ENCODE assay signal across 9 cellular contexts in the genomic region with DNA sequence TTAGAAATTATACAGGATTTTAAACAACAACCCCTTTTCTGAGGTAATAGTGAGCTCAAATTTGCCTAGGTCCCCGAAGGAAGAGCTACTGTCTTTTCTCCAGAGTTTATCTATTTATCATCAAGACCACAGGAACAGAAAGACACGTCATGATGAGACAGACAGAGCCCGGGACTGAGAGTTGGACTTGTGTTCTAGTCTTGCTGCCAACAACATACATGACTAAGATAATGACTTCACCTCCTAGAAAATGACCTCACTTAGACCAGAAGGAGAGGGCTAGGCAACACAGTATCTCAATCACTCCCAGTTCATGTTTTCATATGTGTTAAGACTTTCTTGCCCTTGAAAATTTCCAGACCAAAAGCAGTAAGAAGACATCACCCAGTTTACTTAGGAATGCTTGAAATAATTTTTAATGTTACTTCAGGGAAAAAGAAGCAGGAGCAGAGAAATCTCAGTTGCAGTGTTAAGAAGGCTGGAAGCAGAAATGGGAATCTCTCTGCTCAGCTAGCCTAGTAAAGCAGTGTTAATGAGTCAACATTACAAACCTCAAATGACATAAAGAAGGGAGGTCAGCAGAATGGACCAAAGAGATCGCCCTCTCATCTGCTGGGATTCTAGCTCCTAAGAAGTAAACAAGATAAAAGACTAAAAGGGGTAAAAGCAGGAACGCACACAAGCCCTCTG. TPM values are rescaled to one million over a fixed set of nuclear protein-coding genes. Genes with fewer than 3 reads are reported as not detected.
A peak's percentile ranks its signal among the peaks of the same experiment; 100 is the strongest.
DNase-seq lines count a peak whose midpoint lies in the region; ATAC-seq and TF ChIP-seq lines count a peak whose summit lies in the region.
"Had no signal": no experiment of that assay in that cellular context is flagged by ENCODE, and none has a peak within 500 bp of the region (broad histone marks: within the 10 kb centered on the region; RNA-seq: fewer than 3 reads in every experiment).

No MANE protein-coding gene starts in this region.

- H3K27me3 ChIP-seq in MG63, result no peaks in the 10 kb centered on the region
- no peaks in the 10 kb centered on the region for H3K27me3 ChIP-seq in H7 (ENCODE audit: control insufficient read depth, insufficient read depth, low read length)

- TF ChIP-seq CTCF in AG09309 (IDR thresholded peaks at IDR 0.05; ENCODE audit: control insufficient read depth, insufficient read depth, low read depth, low read length, missing control alignments) (no peak), coronary artery (IDR thresholded peaks at IDR 0.05) (no peak)

- H3K9me3 ChIP-seq in MG63, result no peaks in the 10 kb centered on the region

- H3K4me3 ChIP-seq in AG09309 (ENCODE audit: control insufficient read depth, low read depth, low read length) (no peak overlapping the region), MG63 (no peak overlapping the region), coronary artery (peak overlapping the region; percentile 31), H7 (ENCODE audit: insufficient read depth, low read depth, low read length) (no peak overlapping the region)

- no peaks in the 10 kb centered on the region for H3K9me3 Mint-ChIP-seq in stimulated activated naive B cell treated with anti-CD40 and anti-IgM and Interleukin-4, amounts not matched to agents 10 μg/mL and 1 μg/mL and 100 μg/mL, for 72 hours
- H3K9me3 Mint-ChIP-seq: activated B cell treated with CpG ODN at 0.5 μM for 24 hours had no signal

- no peak overlapping the region for H3K4me3 Mint-ChIP-seq in stimulated activated naive B cell treated with anti-CD40 and anti-IgM and Interleukin-4, amounts not matched to agents 10 μg/mL and 1 μg/mL and 100 μg/mL, for 72 hours
- H3K4me3 Mint-ChIP-seq: activated B cell treated with CpG ODN at 0.5 μM for 24 hours had no signal

- no peak for ATAC-seq in stimulated activated naive B cell treated with anti-CD40 and anti-IgM and Interleukin-4, amounts not matched to agents 10 μg/mL and 1 μg/mL and 100 μg/mL, for 72 hours (replicated peaks)
- ATAC-seq in GM19035 (IDR thresholded peaks at IDR 0.05; ENCODE audit: unreplicated experiment), result no peak

- H3K4me1 Mint-ChIP-seq in stimulated activated naive B cell treated with anti-CD40 and anti-IgM and Interleukin-4, amounts not matched to agents 10 μg/mL and 1 μg/mL and 100 μg/mL, for 72 hours, result no peaks in the 10 kb centered on the region
- H3K4me1 Mint-ChIP-seq: activated B cell treated with CpG ODN at 0.5 μM for 24 hours had no signal

- H3K36me3 ChIP-seq in MG63, result no peaks in the 10 kb centered on the region
- no peaks in the 10 kb centered on the region for H3K36me3 ChIP-seq in H7 (replicated peaks; ENCODE audit: control insufficient read depth, insufficient read depth, low read length)

- peak overlapping the region; percentile 73 to 89 for H3K27ac ChIP-seq in coronary artery

- no peaks in the 10 kb centered on the region for H3K36me3 Mint-ChIP-seq in stimulated activated naive B cell treated with anti-CD40 and anti-IgM and Interleukin-4, amounts not matched to agents 10 μg/mL and 1 μg/mL and 100 μg/mL, for 72 hours

- no peak overlapping the region for H3K27ac Mint-ChIP-seq in stimulated activated naive B cell treated with anti-CD40 and anti-IgM and Interleukin-4, amounts not matched to agents 10 μg/mL and 1 μg/mL and 100 μg/mL, for 72 hours
- H3K27ac Mint-ChIP-seq: activated B cell treated with CpG ODN at 0.5 μM for 24 hours had no signal

- no peaks in the 10 kb centered on the region for H3K27me3 Mint-ChIP-seq in stimulated activated naive B cell treated with anti-CD40 and anti-IgM and Interleukin-4, amounts not matched to agents 10 μg/mL and 1 μg/mL and 100 μg/mL, for 72 hours
- H3K27me3 Mint-ChIP-seq: activated B cell treated with CpG ODN at 0.5 μM for 24 hours had no signal

- peak; percentile 89 for DNase-seq in AG09309 (ENCODE audit: low read depth)
- peak; percentile 61 for DNase-seq in MG63
- no peak for DNase-seq in coronary artery (ENCODE audit: low spot score)
- peak; percentile 78 for DNase-seq in myocyte (ENCODE audit: low read depth)
- no peak for DNase-seq in stimulated activated naive B cell treated with anti-CD40 and anti-IgM and Interleukin-4, amounts not matched to agents 10 μg/mL and 1 μg/mL and 100 μg/mL, for 72 hours
- no peak for DNase-seq in H7
- DNase-seq in middle frontal gyrus (ENCODE audit: extremely low spot score, low spot score), result no peak
- DNase-seq: activated B cell treated with CpG ODN at 0.5 μM for 24 hours had no signal

RNA-seq across cellular contexts. Expression of a gene that starts 24.9 kb away (rescaled TPM):
- 28.4 and 30.3 TPM in 2 replicates for total RNA-seq in MG63 (2014; rRNA removed; shearing (Covaris generic); ENCODE audit: low replicate concordance)
- total RNA-seq in myocyte, result 38.0 and 49.5 TPM in 2 replicates
- 91.4 TPM for polyA plus RNA-seq in myocyte (2012)
- 5.1 and 6.5 TPM in 2 replicates for total RNA-seq in H7 (2014; rRNA removed; shearing (Covaris generic))
- total RNA-seq: activated B cell treated with CpG ODN at 0.5 μM for 24 hours had no signal

Comparison
In these comparisons a context has a peak if more than half of its experiments do, and no peak if none do; other contexts are left out.
1. DNase-seq: peak in AG09309 (single experiment), MG63 (single experiment) and myocyte (single experiment); none in coronary artery (single experiment), stimulated activated naive B cell treated with anti-CD40 and anti-IgM and Interleukin-4, amounts not matched to agents 10 μg/mL and 1 μg/mL and 100 μg/mL, for 72 hours (single experiment), H7 (single experiment) and middle frontal gyrus (single experiment).